ENCODE assay signal across 21 cellular contexts in genomic region chr7:142540371-142540770, GRCh38.
DNase-seq lines count a peak whose midpoint lies in the region; ATAC-seq and TF ChIP-seq lines count a peak whose summit lies in the region.
"Had no signal": no experiment of that assay in that cellular context is flagged by ENCODE, and none has a peak within 500 bp of the region (broad histone marks: within the 10 kb centered on the region; RNA-seq: fewer than 3 reads in every experiment).

No MANE protein-coding gene starts in this region.

- peak overlapping the region; percentile 72 for H3K27ac Mint-ChIP-seq in activated CD4-positive, alpha-beta T cell treated with anti-CD3 and anti-CD28 coated beads for 36 hours
- H3K27ac Mint-ChIP-seq in Caco-2 (ENCODE audit: unreplicated experiment) = no peak overlapping the region
- H3K27ac Mint-ChIP-seq: memory B cell had no signal

- BruUV-seq in PC-9 (replicated peaks; lab: Mats Ljungman, UMichigan) (no TSS peak), Caco-2 (replicated peaks; lab: Mats Ljungman, UMichigan) (no TSS peak)

- H3K27ac ChIP-seq in AG04450 (ENCODE audit: low read depth, low read length) = peak overlapping the region; percentile 4
- H3K27ac ChIP-seq in PC-9 = peak overlapping the region; percentile 57
- H3K27ac ChIP-seq in brain microvascular endothelial cell = peak overlapping the region; percentile 28
- no peak overlapping the region for H3K27ac ChIP-seq in upper lobe of left lung
- H3K27ac ChIP-seq: BLaER1, esophagus muscularis mucosa, ovary, right atrium auricular region, testis had no signal

- peak overlapping the region; percentile 25 for H3K4me2 ChIP-seq in PC-9
- H3K4me2 ChIP-seq: BLaER1 had no signal

- WGBS in upper lobe of left lung, 2 donors = 86 to 91% methylated on average over 2 of the region's 2 CpGs

- H3K4me1 ChIP-seq in PC-9 (replicated peaks; ENCODE audit: insufficient read depth) = peaks cover 34% of the 10 kb centered on the region
- no peaks in the 10 kb centered on the region for H3K4me1 ChIP-seq in Caco-2
- H3K4me1 ChIP-seq in upper lobe of left lung = peaks cover 0 to 1% (median 0%) of the 10 kb centered on the region in 4 donors
- H3K4me1 ChIP-seq: esophagus muscularis mucosa, right atrium auricular region, testis had no signal

- peak; percentile 33 for ATAC-seq in activated CD4-positive, alpha-beta T cell treated with anti-CD3 and anti-CD28 coated beads for 36 hours
- ATAC-seq in upper lobe of left lung (ENCODE audit: low FRiP score in 2 of 2) = no peak

- DNase-seq in activated CD4-positive, alpha-beta T cell treated with anti-CD3 and anti-CD28 coated beads for 36 hours = no peak
- DNase-seq in activated CD4-positive, alpha-beta T cell treated with anti-CD3 and anti-CD28 coated beads, Interleukin-2, amount 50 U/mL, for 48 hours = no peak
- DNase-seq in AG04450 (ENCODE audit: low read depth, low spot score) = no peak
- no peak for DNase-seq in PC-9
- DNase-seq in brain microvascular endothelial cell = no peak
- no peak for DNase-seq in Caco-2
- DNase-seq in activated effector memory CD4-positive, alpha-beta T cell treated with Interleukin-2 at 50 U/mL for 16 hours = no peak
- no peak for DNase-seq in upper lobe of left lung
- DNase-seq: activated CD8-positive, alpha-beta memory T cell treated with anti-CD3 and anti-CD28 coated beads for 24 hours; activated gamma-delta T cell; effector CD8-positive, alpha-beta T cell; NCI-H1436; NCI-H2171; NCI-H524 treated with DMSO at 0.1 percent for 48 hours; ovary; stimulated activated CD4-positive, alpha-beta T cell treated with anti-CD3 and anti-CD28 coated beads, Interleukin-15, amount 100 ng/mL, for 24 hours; testis had no signal

- CTCF ChIA-PET in activated CD4-positive, alpha-beta T cell treated with anti-CD3 and anti-CD28 coated beads for 36 hours (lab: Charles Lee) = interaction anchor here (0.6 to 1.3 kb wide), 4 partner anchors 18 to 443 kb away, joined by 3 to 5 read pairs (median 4); no protein-coding TSS in a partner anchor
- CTCF ChIA-PET in AG04450 (lab: Charles Lee) (interaction anchor here (0.5 to 2.0 kb wide), 4 partner anchors 44 to 243 kb away, joined by 3 to 9 read pairs (median 6); no protein-coding TSS in a partner anchor), PC-9 (lab: Charles Lee) (no interaction called here), Caco-2 (lab: Charles Lee) (no interaction called here)

- no peaks in the 10 kb centered on the region for H3K27me3 Mint-ChIP-seq in activated CD4-positive, alpha-beta T cell treated with anti-CD3 and anti-CD28 coated beads for 36 hours
- peaks cover 5% of the 10 kb centered on the region for H3K27me3 Mint-ChIP-seq in Caco-2 (ENCODE audit: insufficient read depth, unreplicated experiment)

- no peak for TF ChIP-seq EP300 in upper lobe of left lung (IDR thresholded peaks at IDR 0.05)

- no peaks in the 10 kb centered on the region for H3K9me2 ChIP-seq in PC-9 (ENCODE audit: insufficient read depth)

- H4K20me1 ChIP-seq in PC-9 (ENCODE audit: insufficient read depth) = no peaks in the 10 kb centered on the region
- H4K20me1 ChIP-seq: BLaER1 had no signal

- H3K36me3 ChIP-seq in PC-9 (ENCODE audit: low read depth) (no peaks in the 10 kb centered on the region), brain microvascular endothelial cell (replicated peaks) (no peaks in the 10 kb centered on the region), Caco-2 (ENCODE audit: control insufficient read depth, insufficient read depth, low read length) (no peaks in the 10 kb centered on the region), upper lobe of left lung (no peaks in the 10 kb centered on the region)
- H3K36me3 ChIP-seq: BLaER1, esophagus muscularis mucosa, ovary, right atrium auricular region had no signal

- H3K79me2 ChIP-seq in PC-9 (ENCODE audit: low read depth) = no peaks in the 10 kb centered on the region

- H3K4me1 Mint-ChIP-seq in activated CD4-positive, alpha-beta T cell treated with anti-CD3 and anti-CD28 coated beads for 36 hours = peaks cover 30% of the 10 kb centered on the region
- no peaks in the 10 kb centered on the region for H3K4me1 Mint-ChIP-seq in Caco-2 (ENCODE audit: low read depth, unreplicated experiment)

- in situ Hi-C loops in brain microvascular endothelial cell (cut with HindIII; ENCODE audit: low pct_ligation_motif_present, low sequenced_read_pairs) = no loop called here

- no peaks in the 10 kb centered on the region for H3K36me3 Mint-ChIP-seq in activated CD4-positive, alpha-beta T cell treated with anti-CD3 and anti-CD28 coated beads for 36 hours (ENCODE audit: low read depth)
- H3K36me3 Mint-ChIP-seq in Caco-2 (ENCODE audit: insufficient read depth, unreplicated experiment) = no peaks in the 10 kb centered on the region
- H3K36me3 Mint-ChIP-seq: memory B cell had no signal

- H3K9me3 ChIP-seq in AG04450 (ENCODE audit: control insufficient read depth, insufficient read depth, low read length) (0 out of 2 replicates have a peak, but pooled peaks cover 3% of the 10 kb centered on the region), PC-9 (ENCODE audit: insufficient read depth, low read depth) (0 out of 2 replicates have a peak, but pooled peaks cover 6% of the 10 kb centered on the region), Caco-2 (no peaks in the 10 kb centered on the region), upper lobe of left lung (no peaks in the 10 kb centered on the region)
- H3K9me3 ChIP-seq: BLaER1, esophagus muscularis mucosa, ovary, right atrium auricular region, testis had no signal

- no peak overlapping the region for H3K4me3 ChIP-seq in AG04450 (ENCODE audit: low read depth, low read length)
- no peak overlapping the region for H3K4me3 ChIP-seq in PC-9
- no peak overlapping the region for H3K4me3 ChIP-seq in brain microvascular endothelial cell (ENCODE audit: low read depth, low read length)
- H3K4me3 ChIP-seq in Caco-2 (ENCODE audit: low read depth, low read length) = no peak overlapping the region
- H3K4me3 ChIP-seq in upper lobe of left lung = no peak overlapping the region
- H3K4me3 ChIP-seq: BLaER1, esophagus muscularis mucosa, ovary, right atrium auricular region, testis had no signal

- no peaks in the 10 kb centered on the region for H3K9me3 Mint-ChIP-seq in activated CD4-positive, alpha-beta T cell treated with anti-CD3 and anti-CD28 coated beads for 36 hours (ENCODE audit: low read depth)
- H3K9me3 Mint-ChIP-seq in Caco-2 (ENCODE audit: unreplicated experiment) = no peaks in the 10 kb centered on the region
- H3K9me3 Mint-ChIP-seq: memory B cell had no signal

- TF ChIP-seq CTCF in AG04450 (IDR thresholded peaks at IDR 0.05; ENCODE audit: low read depth, low read length) (no peak), PC-9 (conservative IDR thresholded peaks at IDR 0.05) (no peak), brain microvascular endothelial cell (IDR thresholded peaks at IDR 0.05; ENCODE audit: low read depth, low read length, missing control alignments) (no peak), Caco-2 (IDR thresholded peaks at IDR 0.05; ENCODE audit: insufficient read depth in 1 of 2, low read depth in 1 of 2, low read length in 1 of 2, severe bottlenecking in 1 of 2, unreplicated experiment in 1 of 2) (no peak), upper lobe of left lung (IDR thresholded peaks at IDR 0.05) (no peak)

- H3F3A ChIP-seq in PC-9 (ENCODE audit: insufficient read depth, low read depth) = peaks cover 18% of the 10 kb centered on the region

- no peak for TF ChIP-seq POLR2A in upper lobe of left lung (IDR thresholded peaks at IDR 0.05)

- no peak overlapping the region for H3K4me3 Mint-ChIP-seq in activated CD4-positive, alpha-beta T cell treated with anti-CD3 and anti-CD28 coated beads for 36 hours
- no peak overlapping the region for H3K4me3 Mint-ChIP-seq in Caco-2 (ENCODE audit: unreplicated experiment)
- H3K4me3 Mint-ChIP-seq: memory B cell had no signal

- POLR2A ChIA-PET in activated CD4-positive, alpha-beta T cell treated with anti-CD3 and anti-CD28 coated beads for 36 hours (lab: Charles Lee) = interaction anchor here (1.0 kb wide), 1 partner anchor 268 kb away, joined by 4 read pairs; no protein-coding TSS in a partner anchor
- POLR2A ChIA-PET in AG04450 (lab: Yijun Ruan, JAX) (no interaction called here), PC-9 (lab: Charles Lee; ENCODE audit: unreplicated experiment) (no interaction called here), Caco-2 (lab: Charles Lee) (no interaction called here)

- no peaks in the 10 kb centered on the region for H3K27me3 ChIP-seq in AG04450 (ENCODE audit: control insufficient read depth, insufficient read depth, low read length)
- no peaks in the 10 kb centered on the region for H3K27me3 ChIP-seq in PC-9 (ENCODE audit: insufficient read depth, low read depth)
- no peaks in the 10 kb centered on the region for H3K27me3 ChIP-seq in brain microvascular endothelial cell (replicated peaks)
- no peaks in the 10 kb centered on the region for H3K27me3 ChIP-seq in Caco-2 (replicated peaks; ENCODE audit: control insufficient read depth, insufficient read depth, low read length)
- H3K27me3 ChIP-seq in upper lobe of left lung = no peaks in the 10 kb centered on the region
- H3K27me3 ChIP-seq: BLaER1, esophagus muscularis mucosa, ovary, right atrium auricular region, testis had no signal

- intact Hi-C loops in activated CD4-positive, alpha-beta T cell treated with anti-CD3 and anti-CD28 coated beads for 36 hours (cut with DNase I, micrococcal nuclease) = no loop called here
- intact Hi-C loops in PC-9 (cut with micrococcal nuclease; ENCODE audit: unreplicated experiment) (no loop called here), Caco-2 (cut with micrococcal nuclease; ENCODE audit: unreplicated experiment) (no loop called here)

- H2AFZ ChIP-seq in PC-9 = peak overlapping the region; percentile 14; the same call in 1 of the 2 replicates

Comparison
In these comparisons a context has a peak if more than half of its experiments do, and no peak if none do; other contexts are left out.
1. H3K27ac ChIP-seq: peak in AG04450 (single experiment), PC-9 (single experiment) and brain microvascular endothelial cell (single experiment); none in upper lobe of left lung (0 of 4).
2. CTCF ChIA-PET loops: an anchor here in activated CD4-positive, alpha-beta T cell treated with anti-CD3 and anti-CD28 coated beads for 36 hours (0.6 to 1.3 kb wide) and AG04450 (0.5 to 2.0 kb wide); none called in PC-9 and Caco-2.